Comparison of ENCODE assay signal across 8 cellular contexts in genomic region chr17:16689731-16690281, GRCh38. TPM values are rescaled to one million over a fixed set of nuclear protein-coding genes. Genes with fewer than 3 reads are reported as not detected.
A peak's percentile ranks its signal among the peaks of the same experiment; 100 is the strongest.
DNase-seq lines count a peak whose midpoint lies in the region; ATAC-seq and TF ChIP-seq lines count a peak whose summit lies in the region.
"Not testable (repeated sequence)": the region's sequence is repeated elsewhere in the genome, so short reads cannot be mapped to it uniquely, and the experiment has no call there.

CCDC144A (plus strand) TSS chr17:16690241; CDS start chr17:16690401, 160 bp downstream.

- not testable (repeated sequence) for H3K4me1 Mint-ChIP-seq in activated naive CD4-positive, alpha-beta T cell treated with anti-CD3 and anti-CD28 coated beads, Interleukin-2, amount 10 ng/mL, durations not matched to agents 7 days and 5 days

- peak within 1 kb of the TSS; percentile 19 for H3K27ac Mint-ChIP-seq in activated naive CD4-positive, alpha-beta T cell treated with anti-CD3 and anti-CD28 coated beads, Interleukin-2, amount 10 ng/mL, durations not matched to agents 7 days and 5 days

- ATAC-seq in esophagus mucosa = peak; percentile 35

- not testable (repeated sequence) for H3F3A ChIP-seq in DOHH2 (ENCODE audit: control insufficient read depth, insufficient read depth)

- not testable (repeated sequence) for H4K20me1 ChIP-seq in DOHH2 (ENCODE audit: control insufficient read depth, insufficient read depth, low read depth, low read length)

- CTCF ChIA-PET in activated naive CD4-positive, alpha-beta T cell treated with anti-CD3 and anti-CD28 coated beads, Interleukin-2, amount 10 ng/mL, durations not matched to agents 7 days and 5 days (lab: Charles Lee) = interaction anchor here (1.3 to 2.6 kb wide), 3 partner anchors 100 to 158 kb away, joined by 4 to 8 read pairs (median 7); no protein-coding TSS in a partner anchor

- H3K4me3 Mint-ChIP-seq in activated naive CD4-positive, alpha-beta T cell treated with anti-CD3 and anti-CD28 coated beads, Interleukin-2, amount 10 ng/mL, durations not matched to agents 7 days and 5 days = not testable (repeated sequence)

- H3K27ac ChIP-seq in DOHH2 (ENCODE audit: low read depth, low read length); thyroid gland: not testable (repeated sequence)

- not testable (repeated sequence) for H3K27me3 Mint-ChIP-seq in activated naive CD4-positive, alpha-beta T cell treated with anti-CD3 and anti-CD28 coated beads, Interleukin-2, amount 10 ng/mL, durations not matched to agents 7 days and 5 days

- WGBS in thyroid gland, 2 donors = no CpG with 5 or more reads among the region's 33 CpGs

- H3K79me2 ChIP-seq in DOHH2 (ENCODE audit: control insufficient read depth, low read length) = not testable (repeated sequence)

- not testable (repeated sequence) for H3K9me3 ChIP-seq in DOHH2 (ENCODE audit: control insufficient read depth, insufficient read depth, low read length); thyroid gland

- not testable (repeated sequence) for H3K36me3 ChIP-seq in DOHH2 (ENCODE audit: control insufficient read depth, low read length); thyroid gland

- H3K9me3 Mint-ChIP-seq in activated naive CD4-positive, alpha-beta T cell treated with anti-CD3 and anti-CD28 coated beads, Interleukin-2, amount 10 ng/mL, durations not matched to agents 7 days and 5 days = not testable (repeated sequence)

- peak; percentile 61 for DNase-seq in NAMALWA (ENCODE audit: low spot score)
- peak; percentile 39 for DNase-seq in activated CD4-positive, alpha-beta T cell treated with anti-CD3 and anti-CD28 coated beads for 1 hour
- peak; percentile 72 for DNase-seq in activated naive CD4-positive, alpha-beta T cell treated with anti-CD3 and anti-CD28 coated beads, Interleukin-2, amount 10 ng/mL, durations not matched to agents 7 days and 5 days
- DNase-seq in medulla oblongata (ENCODE audit: extremely low spot score) = peak; percentile 25
- DNase-seq in stimulated activated CD4-positive, alpha-beta T cell treated with anti-CD3 and anti-CD28 coated beads, Interleukin-15, amount 100 ng/mL, for 48 hours (ENCODE audit: low read depth in 2 of 2) = peak; percentile 62 to 69
- DNase-seq in thyroid gland = peak; percentile 16 to 63

- not testable (repeated sequence) for H3K4me1 ChIP-seq in DOHH2 (ENCODE audit: control insufficient read depth, low read length); thyroid gland

- not testable (repeated sequence) for TF ChIP-seq POLR2A in thyroid gland (IDR thresholded peaks at IDR 0.05)

- peak; percentile 89 for TF ChIP-seq CTCF in DOHH2 (IDR thresholded peaks at IDR 0.05; ENCODE audit: low read depth, low read length, poor library complexity, severe bottlenecking)
- TF ChIP-seq CTCF in thyroid gland (IDR thresholded peaks at IDR 0.05) = peak in 5 of 6 experiments; percentile 27 to 79 (median 57)

- not testable (repeated sequence) for H3K4me3 ChIP-seq in DOHH2 (ENCODE audit: low read length); thyroid gland (replicated peaks in 1 of 3)

- not testable (repeated sequence) for H3K27me3 ChIP-seq in DOHH2 (ENCODE audit: control insufficient read depth, low read length); thyroid gland

- not testable (repeated sequence) for H3K4me2 ChIP-seq in DOHH2 (ENCODE audit: low read length)

- not testable (repeated sequence) for H3K36me3 Mint-ChIP-seq in activated naive CD4-positive, alpha-beta T cell treated with anti-CD3 and anti-CD28 coated beads, Interleukin-2, amount 10 ng/mL, durations not matched to agents 7 days and 5 days

- intact Hi-C loops in thyroid gland (cut with DNase I) = not testable (repeated sequence)

- H3K9me2 ChIP-seq in DOHH2 (replicated peaks; ENCODE audit: control insufficient read depth, low read length) = not testable (repeated sequence)

RNA-seq across cellular contexts. Expression of gene CCDC144A, which starts in this region (rescaled TPM):
- total RNA-seq in esophagus mucosa (1.4 TPM), thyroid gland (10 to 100 TPM in 1 of 4 donors, 1 to 10 TPM in 2, under 1 TPM in 1; 0.78 to 31.5 (median 2.1) TPM)
